Comparison of ENCODE assay signal across 23 cellular contexts in genomic region chr12:115132145-115132544, GRCh38.
DNase-seq lines count a peak whose midpoint lies in the region; ATAC-seq, FAIRE-seq and TF ChIP-seq lines count a peak whose summit lies in the region.
"Had no signal": no experiment of that assay in that cellular context is flagged by ENCODE, and none has a peak within 500 bp of the region (broad histone marks: within the 10 kb centered on the region; RNA-seq: fewer than 3 reads in every experiment).

No MANE protein-coding gene starts in this region.

- no peak overlapping the region for H3K18ac ChIP-seq in H1 (ENCODE audit: extremely low read depth, low read length)

- H3K27ac ChIP-seq in H1 (ENCODE audit: low read depth, low read length), result no peak overlapping the region
- H3K27ac ChIP-seq: heart left ventricle, HL-60 had no signal

- no peak for FAIRE-seq in H1 (lab: Jason Lieb, UNC)
- FAIRE-seq: endothelial cell of umbilical vein, islet of Langerhans had no signal

- H3K9me3 ChIP-seq in NT2/D1 (ENCODE audit: insufficient read depth, low read length), result peaks cover 10% of the 10 kb centered on the region; the same call in 1 of the 2 replicates
- no peaks in the 10 kb centered on the region for H3K9me3 ChIP-seq in H1 (ENCODE audit: insufficient read depth in 2 of 2, low read depth in 1 of 2, low read length in 1 of 2)

- no peak overlapping the region for H3K4me3 Mint-ChIP-seq in endothelial cell (ENCODE audit: unreplicated experiment)

- no peak overlapping the region for H2BK120ac ChIP-seq in H1 (replicated peaks; ENCODE audit: low read depth, low read length)

- no peaks in the 10 kb centered on the region for H3K27me3 Mint-ChIP-seq in endothelial cell (ENCODE audit: unreplicated experiment)

- no peaks in the 10 kb centered on the region for H3K23me2 ChIP-seq in H1 (ENCODE audit: low read depth, low read length)

- no peak overlapping the region for H3K23ac ChIP-seq in H1 (ENCODE audit: insufficient read length)

- no peaks in the 10 kb centered on the region for H4K20me1 ChIP-seq in H1 (replicated peaks in 1 of 2; ENCODE audit: control insufficient read depth in 1 of 2, insufficient read depth in 2 of 2, low read length in 2 of 2)

- H3K36me3 ChIP-seq in NT2/D1 (ENCODE audit: insufficient read depth, insufficient read length, low read length), result no peaks in the 10 kb centered on the region
- no peaks in the 10 kb centered on the region for H3K36me3 ChIP-seq in H1 (ENCODE audit: control insufficient read depth in 2 of 4, insufficient read depth in 4 of 4, low read length in 3 of 4)
- H3K36me3 ChIP-seq: heart left ventricle had no signal

- no peak overlapping the region for H3K9ac ChIP-seq in NT2/D1 (ENCODE audit: insufficient read length, low read depth)
- no peak overlapping the region for H3K9ac ChIP-seq in H1 (replicated peaks in 1 of 4; ENCODE audit: extremely low read depth in 1 of 4, low read depth in 3 of 4, low read length in 3 of 4)

- no peaks in the 10 kb centered on the region for H3K79me1 ChIP-seq in H1 (ENCODE audit: low read depth, low read length)

- no peak for TF ChIP-seq EP300 in H1 (IDR thresholded peaks at IDR 0.05; ENCODE audit: borderline replicate concordance in 1 of 2, low read depth in 2 of 2, low read length in 2 of 2)

- no peak overlapping the region for H3K4me3 ChIP-seq in NT2/D1 (ENCODE audit: insufficient read length, low read depth)
- no peak overlapping the region for H3K4me3 ChIP-seq in H1 (ENCODE audit: extremely low read depth in 1 of 4, insufficient read depth in 2 of 4, low read depth in 3 of 4, low read length in 4 of 4)
- H3K4me3 ChIP-seq: heart left ventricle had no signal

- peaks cover 2% of the 10 kb centered on the region for H3K4me1 ChIP-seq in NT2/D1 (ENCODE audit: insufficient read depth, insufficient read length)
- no peaks in the 10 kb centered on the region for H3K4me1 ChIP-seq in H1 (replicated peaks in 1 of 4; ENCODE audit: control insufficient read depth in 3 of 4, insufficient read depth in 4 of 4, low read length in 3 of 4)

- H2AK5ac ChIP-seq in H1 (ENCODE audit: low read depth, low read length), result no peak overlapping the region

- no peak overlapping the region for H4K8ac ChIP-seq in H1 (ENCODE audit: extremely low read depth, insufficient read depth, low read length)

- peaks cover 3% of the 10 kb centered on the region for H3K4me1 Mint-ChIP-seq in endothelial cell (ENCODE audit: unreplicated experiment)

- H2AFZ ChIP-seq in H1 (ENCODE audit: low read length), result no peak overlapping the region

- POLR2A ChIA-PET in H1 (lab: Charles Lee; ENCODE audit: partially characterized antibody), result no interaction called here

- H3K79me2 ChIP-seq in H1 (ENCODE audit: control insufficient read depth in 1 of 2, insufficient read depth in 2 of 2, low read length in 2 of 2), result no peaks in the 10 kb centered on the region

- H2BK12ac ChIP-seq in H1 (ENCODE audit: low read depth, low read length), result no peak overlapping the region

- H3K4ac ChIP-seq in H1 (replicated peaks; ENCODE audit: insufficient read length, low read depth, low read length), result no peak overlapping the region

- no peaks in the 10 kb centered on the region for H3K9me3 Mint-ChIP-seq in endothelial cell (ENCODE audit: unreplicated experiment)

- no peaks in the 10 kb centered on the region for H3K36me3 Mint-ChIP-seq in endothelial cell (ENCODE audit: low read depth, unreplicated experiment)

- TF ChIP-seq RAD21 in H1 (IDR thresholded peaks at IDR 0.05 in 1 of 2, conservative IDR thresholded peaks at IDR 0.05 in 1 of 2; ENCODE audit: low read depth in 2 of 2, low read length in 2 of 2), result no peak

- 86% methylated on average over 3 of the region's 3 CpGs; no CpG with 5 or more reads in 1 of the 2 experiments for WGBS in H1 (ENCODE audit: extremely low coverage in 1 of 2, insufficient coverage in 1 of 2, insufficient read length in 1 of 2, insufficient replicate concordance in 2 of 2, low coverage in 1 of 2, low lambda C conversion rate in 2 of 2, missing lambda C conversion rate in 1 of 2), 2 experiments

- ATAC-seq in HG02870 (IDR thresholded peaks at IDR 0.05; ENCODE audit: unreplicated experiment), result no peak
- ATAC-seq: heart left ventricle, sciatic nerve had no signal

- TF ChIP-seq CTCF in H1 (IDR thresholded peaks at IDR 0.05; ENCODE audit: control extremely low read depth in 1 of 3, insufficient read depth in 1 of 3, low read depth in 1 of 3, low read length in 3 of 3), result no peak
- TF ChIP-seq CTCF in endothelial cell (IDR thresholded peaks at IDR 0.05; ENCODE audit: unreplicated experiment), result no peak

- no peak overlapping the region for H2BK20ac ChIP-seq in H1 (ENCODE audit: low read length)

- H4K5ac ChIP-seq in H1 (ENCODE audit: insufficient read length, low read depth, low read length), result no peak overlapping the region

- CTCF ChIA-PET in H1 (lab: Charles Lee; ENCODE audit: partially characterized antibody), result no interaction called here

- no peaks in the 10 kb centered on the region for H3K27me3 ChIP-seq in NT2/D1 (ENCODE audit: insufficient read depth, insufficient read length)
- no peaks in the 10 kb centered on the region for H3K27me3 ChIP-seq in H1 (replicated peaks in 1 of 4; ENCODE audit: control insufficient read depth in 3 of 4, extremely low read depth in 1 of 4, insufficient read depth in 3 of 4, low read length in 3 of 4)
- H3K27me3 ChIP-seq: heart left ventricle had no signal

- no peak for TF ChIP-seq POLR2A in H1 (IDR thresholded peaks at IDR 0.05; ENCODE audit: control extremely low read depth in 1 of 2, low read depth in 2 of 2, low read length in 2 of 2)

- no peak overlapping the region for H3K4me2 ChIP-seq in H1 (ENCODE audit: insufficient read depth in 1 of 2, low read depth in 2 of 2, low read length in 2 of 2)

- no peak overlapping the region for H2BK15ac ChIP-seq in H1 (ENCODE audit: low read length)

- no peak overlapping the region for H3K56ac ChIP-seq in H1 (replicated peaks; ENCODE audit: insufficient read length, low read depth, low read length)

- H3K27ac Mint-ChIP-seq in endothelial cell (ENCODE audit: unreplicated experiment), result no peak overlapping the region
- H3K27ac Mint-ChIP-seq: activated T-helper 2 cell treated with anti-CD3 and anti-CD28 coated beads, Interferon-gamma antibody, Interleukin-2, Interleukin-4, amounts not matched to agents 10 μg/mL and 5 μg/mL and 100 μg/mL, durations not matched to agents 14 hours and 24 hours and 36 hours had no signal

- no peak overlapping the region for H3K14ac ChIP-seq in H1 (ENCODE audit: insufficient read length)

- H4K91ac ChIP-seq in H1 (replicated peaks; ENCODE audit: insufficient read length, low read length), result no peak overlapping the region

- DNase-seq in Daoy (ENCODE audit: low read depth) (peak; percentile 63), NT2/D1 (ENCODE audit: low read depth, low spot score) (peak; percentile 23), H1 (ENCODE audit: low read depth in 1 of 2, low spot score in 2 of 2) (no peak), myocyte (ENCODE audit: low read depth) (peak; percentile 1), endothelial cell (ENCODE audit: low spot score) (no peak)
- DNase-seq in NK-92 treated with Interleukin-12 subunit alpha and Interleukin-12 subunit beta, amount 100 ng/mL, for 24 hours (lab: John Stamatoyannopoulos, UW), result no peak
- no peak for DNase-seq in stimulated activated naive CD4-positive, alpha-beta T cell treated with Interleukin-2 at 50 U/mL for 16 hours (lab: John Stamatoyannopoulos, UW)
- DNase-seq: amygdala; C1 segment of cervical spinal cord; heart left ventricle; KG1; NCI-H1105 treated with DMSO at 0.1 percent for 48 hours; occipital lobe; SHP77 treated with DMSO at 0.1 percent for 48 hours; stimulated activated CD4-positive, alpha-beta T cell treated with anti-CD3 and anti-CD28 coated beads, Interleukin-2, amount 100 ng/mL, for 24 hours; substantia nigra; T-helper 2 cell had no signal

- no peak overlapping the region for H2BK5ac ChIP-seq in H1 (ENCODE audit: low read depth, low read length)

TF ChIP-seq in H1, 55 proteins besides CTCF, POLR2A, EP300 and RAD21:
- TF ChIP-seq CEBPB (IDR thresholded peaks at IDR 0.05; ENCODE audit: low read depth, low read length), result peak; percentile 73
- TF ChIP-seq USF2 (IDR thresholded peaks at IDR 0.05; ENCODE audit: low read length), result no peak
TF ChIP-seq in H1: peak in this region for 1.

Comparison
In these comparisons a context has a peak if more than half of its experiments do, and no peak if none do; other contexts are left out.
1. DNase-seq: peak in Daoy (single experiment), NT2/D1 (single experiment) and myocyte (single experiment); none in H1 (0 of 2), NK-92 treated with Interleukin-12 subunit alpha and Interleukin-12 subunit beta, amount 100 ng/mL, for 24 hours (single experiment), endothelial cell (single experiment) and stimulated activated naive CD4-positive, alpha-beta T cell treated with Interleukin-2 at 50 U/mL for 16 hours (single experiment).